19 cellular contexts compared by ENCODE assay signal in the genomic region with DNA sequence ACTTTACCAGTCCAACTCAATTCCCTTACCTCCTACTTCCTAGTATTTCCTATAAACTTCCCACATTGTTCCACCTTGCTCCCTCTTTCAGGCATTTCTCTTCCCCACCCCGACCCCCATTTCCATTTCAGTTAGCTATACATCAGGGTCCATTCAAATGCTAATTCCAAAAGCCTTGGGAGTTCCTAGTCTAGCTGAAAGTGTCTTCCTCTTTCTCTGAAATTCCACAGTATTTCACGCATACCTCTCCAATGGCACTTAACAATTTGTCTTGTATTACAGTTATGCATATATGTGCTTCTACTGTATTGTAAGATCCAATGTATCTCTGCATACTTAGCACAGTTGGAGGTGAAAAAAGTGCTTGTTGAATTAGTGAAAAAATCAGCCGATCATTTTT.
DNase-seq lines count a peak whose midpoint lies in the region; ATAC-seq lines count a peak whose summit lies in the region.
"Had no signal": no experiment of that assay in that cellular context is flagged by ENCODE, and none has a peak within 500 bp of the region (broad histone marks: within the 10 kb centered on the region; RNA-seq: fewer than 3 reads in every experiment).

No MANE protein-coding gene starts in this region.

- WGBS in mesodermal cell (ENCODE audit: insufficient coverage in 2 of 2), 2 experiments: 0% methylated on average over 1 of the region's 3 CpGs
- no CpG with 5 or more reads among the region's 3 CpGs for WGBS in neuronal stem cell (ENCODE audit: extremely low coverage in 2 of 2, insufficient read length in 2 of 2, insufficient replicate concordance in 1 of 2), 2 donors

- no peaks in the 10 kb centered on the region for H3K9me3 Mint-ChIP-seq in CD8-positive, alpha-beta memory T cell
- H3K9me3 Mint-ChIP-seq in effector memory CD8-positive, alpha-beta T cell: no peaks in the 10 kb centered on the region
- H3K9me3 Mint-ChIP-seq: activated T-helper 1 cell treated with anti-CD3 and anti-CD28 coated beads, Interleukin-12 subunit alpha, Interleukin-12 subunit beta, Interleukin-2, Interleukin-4 antibody, amounts not matched to agents 30 ng/mL and 10 ng/mL and 1 ng/mL, durations not matched to agents 14 hours and 24 hours and 36 hours had no signal

- peak overlapping the region in 2 of 8 donors; percentile 28 to 59 for H3K27ac Mint-ChIP-seq in CD8-positive, alpha-beta memory T cell
- no peak overlapping the region for H3K27ac Mint-ChIP-seq in effector memory CD8-positive, alpha-beta T cell
- H3K27ac Mint-ChIP-seq: activated T-helper 1 cell treated with anti-CD3 and anti-CD28 coated beads, Interleukin-12 subunit alpha, Interleukin-12 subunit beta, Interleukin-2, Interleukin-4 antibody, amounts not matched to agents 30 ng/mL and 10 ng/mL and 1 ng/mL, durations not matched to agents 14 hours and 24 hours and 36 hours had no signal

- DNase-seq in CD8-positive, alpha-beta memory T cell: no peak
- DNase-seq in effector memory CD8-positive, alpha-beta T cell: no peak
- DNase-seq in NCI-H345 (lab: John Stamatoyannopoulos, UW) (no peak), neuronal stem cell (ENCODE audit: low spot score) (no peak)
- DNase-seq: activated CD4-positive, CD25-positive, alpha-beta regulatory T cell; activated CD8-positive, alpha-beta memory T cell treated with anti-CD3 and anti-CD28 coated beads for 24 hours; cortex of kidney; heart left ventricle; kidney; NCI-H1105 treated with DMSO at 0.1 percent for 48 hours; NCI-H2081 treated with DMSO at 0.1 percent for 48 hours; NCI-H510A; right lobe of liver had no signal

- POLR2A ChIA-PET in CD8-positive, alpha-beta memory T cell (lab: Charles Lee): interaction anchor here (0.6 kb wide), 1 partner anchor 32 kb away, joined by 4 read pairs; no protein-coding TSS in a partner anchor

- peak overlapping the region in 5 of 7 donors; percentile 0 to 27 (median 2) for H3K4me3 Mint-ChIP-seq in CD8-positive, alpha-beta memory T cell
- peak overlapping the region; percentile 0 to 23 for H3K4me3 Mint-ChIP-seq in effector memory CD8-positive, alpha-beta T cell
- H3K4me3 Mint-ChIP-seq: activated T-helper 1 cell treated with anti-CD3 and anti-CD28 coated beads, Interleukin-12 subunit alpha, Interleukin-12 subunit beta, Interleukin-2, Interleukin-4 antibody, amounts not matched to agents 30 ng/mL and 10 ng/mL and 1 ng/mL, durations not matched to agents 14 hours and 24 hours and 36 hours had no signal

- H3K18ac ChIP-seq in neuronal stem cell (ENCODE audit: low read length): no peak overlapping the region

- no peak overlapping the region for H4K8ac ChIP-seq in neuronal stem cell (ENCODE audit: low read depth, low read length)

- H2AK5ac ChIP-seq in neuronal stem cell (ENCODE audit: low read depth, low read length): no peak overlapping the region

- no peaks in the 10 kb centered on the region for H3K27me3 Mint-ChIP-seq in CD8-positive, alpha-beta memory T cell
- no peaks in the 10 kb centered on the region for H3K27me3 Mint-ChIP-seq in effector memory CD8-positive, alpha-beta T cell

- no peak overlapping the region for H2BK120ac ChIP-seq in neuronal stem cell (ENCODE audit: low read depth, low read length)

- no peak overlapping the region for H3K4me2 ChIP-seq in neuronal stem cell (ENCODE audit: insufficient read depth, low read length, poor library complexity, severe bottlenecking)

- H3K4me1 Mint-ChIP-seq in CD8-positive, alpha-beta memory T cell: peaks cover 78 to 93% (median 88%) of the 10 kb centered on the region in 3 donors
- peaks cover 55 to 85% of the 10 kb centered on the region in 2 donors for H3K4me1 Mint-ChIP-seq in effector memory CD8-positive, alpha-beta T cell (ENCODE audit: low read depth in 2 of 2)

- H2BK12ac ChIP-seq in neuronal stem cell (ENCODE audit: low read length): no peak overlapping the region

- no peaks in the 10 kb centered on the region for H3K27me3 ChIP-seq in CD8-positive, alpha-beta memory T cell (ENCODE audit: insufficient read depth, low read length, poor library complexity, severe bottlenecking)
- no peaks in the 10 kb centered on the region for H3K27me3 ChIP-seq in HUES6 (ENCODE audit: control insufficient read depth, insufficient read depth, low read length)
- no peaks in the 10 kb centered on the region for H3K27me3 ChIP-seq in neuronal stem cell (ENCODE audit: control insufficient read depth in 3 of 3, insufficient read depth in 3 of 3, low read depth in 1 of 3, low read length in 3 of 3)
- H3K27me3 ChIP-seq: heart left ventricle, right lobe of liver had no signal

- H3K14ac ChIP-seq in neuronal stem cell (ENCODE audit: low read length): no peak overlapping the region

- no peak overlapping the region for H4K91ac ChIP-seq in neuronal stem cell (ENCODE audit: low read depth, low read length, poor library complexity)

- H2BK15ac ChIP-seq in neuronal stem cell (ENCODE audit: low read length): no peak overlapping the region

- H2AFZ ChIP-seq in neuronal stem cell (ENCODE audit: low read length): no peak overlapping the region

- no peaks in the 10 kb centered on the region for H3K36me3 ChIP-seq in CD8-positive, alpha-beta memory T cell (ENCODE audit: insufficient read depth, low read length)
- no peaks in the 10 kb centered on the region for H3K36me3 ChIP-seq in HUES6 (ENCODE audit: control insufficient read depth, insufficient read depth, low read length)
- peaks cover 21% of the 10 kb centered on the region for H3K36me3 ChIP-seq in mesodermal cell (ENCODE audit: control insufficient read depth, insufficient read depth, low read length)
- H3K36me3 ChIP-seq in neuronal stem cell (replicated peaks in 1 of 2; ENCODE audit: control insufficient read depth in 2 of 2, insufficient read depth in 2 of 2, low read length in 2 of 2): peaks cover 2 to 14% of the 10 kb centered on the region in 2 donors
- H3K36me3 ChIP-seq: heart left ventricle, right lobe of liver had no signal

- CTCF ChIA-PET in CD8-positive, alpha-beta memory T cell (lab: Charles Lee): no interaction called here

- no peaks in the 10 kb centered on the region for H3K79me1 ChIP-seq in neuronal stem cell (ENCODE audit: low read depth, low read length)

- H3K23ac ChIP-seq in neuronal stem cell (ENCODE audit: low read depth, low read length, poor library complexity): no peak overlapping the region

- H3K4ac ChIP-seq in neuronal stem cell (ENCODE audit: low read length): no peak overlapping the region

- H3K27ac ChIP-seq in CD8-positive, alpha-beta memory T cell (ENCODE audit: low read depth, low read length): no peak overlapping the region
- H3K27ac ChIP-seq in HUES6 (ENCODE audit: low read depth, low read length): peak overlapping the region; percentile 85
- peak overlapping the region; percentile 68 for H3K27ac ChIP-seq in mesodermal cell (ENCODE audit: low read depth, low read length, severe bottlenecking)
- H3K27ac ChIP-seq in neuronal stem cell (replicated peaks; ENCODE audit: low read length): no peak overlapping the region
- H3K27ac ChIP-seq: C4-2B, heart left ventricle, right lobe of liver had no signal

- no peak overlapping the region for H3K4me3 ChIP-seq in CD8-positive, alpha-beta memory T cell (ENCODE audit: low read length)
- peak overlapping the region; percentile 25 for H3K4me3 ChIP-seq in HUES6 (ENCODE audit: low read depth, low read length)
- H3K4me3 ChIP-seq in mesodermal cell (ENCODE audit: extremely low read depth, insufficient read depth, low read length, poor library complexity, severe bottlenecking): no peak overlapping the region
- no peak overlapping the region for H3K4me3 ChIP-seq in neuronal stem cell (ENCODE audit: low read length in 2 of 2)
- H3K4me3 ChIP-seq: heart left ventricle, right lobe of liver had no signal

- peaks cover 43% of the 10 kb centered on the region for H3K4me1 ChIP-seq in CD8-positive, alpha-beta memory T cell (ENCODE audit: insufficient read depth, low read length)
- peaks cover 55% of the 10 kb centered on the region for H3K4me1 ChIP-seq in HUES6 (ENCODE audit: control insufficient read depth, insufficient read depth, low read length)
- peaks cover 23% of the 10 kb centered on the region for H3K4me1 ChIP-seq in mesodermal cell (ENCODE audit: control insufficient read depth, insufficient read depth, low read length, poor library complexity, severe bottlenecking)
- H3K4me1 ChIP-seq in neuronal stem cell (ENCODE audit: control insufficient read depth in 2 of 2, insufficient read depth in 1 of 2, low read depth in 1 of 2, low read length in 2 of 2): peaks cover 2 to 11% of the 10 kb centered on the region in 2 donors

- H3K9me3 ChIP-seq in CD8-positive, alpha-beta memory T cell (ENCODE audit: low read length): no peaks in the 10 kb centered on the region
- 0 out of 2 replicates have a peak, but pooled peaks cover 2% of the 10 kb centered on the region for H3K9me3 ChIP-seq in HUES6 (ENCODE audit: control insufficient read depth, insufficient read depth, low read depth, low read length)
- no peaks in the 10 kb centered on the region for H3K9me3 ChIP-seq in mesodermal cell (ENCODE audit: control insufficient read depth, low read length)
- peaks cover 0 to 3% of the 10 kb centered on the region in 2 donors for H3K9me3 ChIP-seq in neuronal stem cell (replicated peaks in 1 of 2; ENCODE audit: control insufficient read depth in 2 of 2, insufficient read depth in 1 of 2, low read depth in 1 of 2, low read length in 2 of 2)
- H3K9me3 ChIP-seq: heart left ventricle, right lobe of liver had no signal

- peaks cover 8 to 31% (median 14%) of the 10 kb centered on the region in 3 donors for H3K36me3 Mint-ChIP-seq in CD8-positive, alpha-beta memory T cell
- H3K36me3 Mint-ChIP-seq in effector memory CD8-positive, alpha-beta T cell (ENCODE audit: insufficient read depth): peaks cover 15% of the 10 kb centered on the region

- ATAC-seq in effector memory CD8-positive, alpha-beta T cell (replicated peaks): no peak
- ATAC-seq in GM19035 (IDR thresholded peaks at IDR 0.05; ENCODE audit: unreplicated experiment) (no peak), HG03175 (IDR thresholded peaks at IDR 0.05; ENCODE audit: unreplicated experiment) (no peak)
- ATAC-seq: heart left ventricle had no signal

- no peak overlapping the region for H3K9ac ChIP-seq in HUES6 (ENCODE audit: low read length)
- no peak overlapping the region for H3K9ac ChIP-seq in neuronal stem cell (ENCODE audit: low read depth, low read length, poor library complexity)

- no peak overlapping the region for H2BK5ac ChIP-seq in neuronal stem cell (ENCODE audit: low read length)

Comparison
In these comparisons a context has a peak if more than half of its experiments do, and no peak if none do; other contexts are left out.
1. H3K27ac ChIP-seq: peak in HUES6 (single experiment) and mesodermal cell (single experiment); none in CD8-positive, alpha-beta memory T cell (single experiment) and neuronal stem cell (single experiment).